ENCODE assay signal across 9 cellular contexts in the genomic region with DNA sequence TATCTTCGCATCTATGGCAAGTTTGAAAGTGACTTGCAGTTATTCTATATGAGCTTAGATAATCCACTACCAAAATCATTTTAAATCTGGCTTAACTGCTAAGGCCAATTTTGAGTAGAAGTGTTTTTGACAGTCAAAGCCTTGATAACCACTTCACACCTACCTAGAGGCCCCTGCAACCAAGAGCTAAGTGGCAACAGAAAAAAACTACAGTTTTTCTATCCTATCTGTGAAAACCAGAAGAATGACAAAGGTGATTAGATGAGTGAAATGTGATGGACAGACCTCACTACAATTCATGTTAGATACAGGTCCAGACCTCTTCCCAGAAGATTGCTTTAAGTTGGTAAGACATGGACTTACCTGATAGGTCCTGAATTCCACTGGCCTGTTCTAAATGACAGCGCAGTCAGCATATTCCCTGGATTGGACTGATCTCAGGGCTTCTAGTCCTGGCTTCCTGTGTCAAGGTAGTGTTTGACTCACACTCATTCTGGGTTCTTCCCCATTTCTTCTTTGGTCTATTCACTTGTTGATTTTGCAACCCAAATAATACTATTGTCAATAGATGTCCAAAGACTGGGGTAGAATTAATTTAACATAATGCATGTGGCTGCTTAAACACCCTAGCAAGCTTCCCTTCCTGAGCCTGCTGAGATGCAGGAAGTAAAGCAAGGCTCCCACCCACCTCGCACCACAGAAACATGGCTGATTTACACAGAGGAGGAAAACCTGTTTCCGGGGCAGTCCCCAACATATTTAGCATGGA.
A peak's percentile ranks its signal among the peaks of the same experiment; 100 is the strongest.
DNase-seq lines count a peak whose midpoint lies in the region; ATAC-seq lines count a peak whose summit lies in the region.
"Had no signal": no experiment of that assay in that cellular context is flagged by ENCODE, and none has a peak within 500 bp of the region (broad histone marks: within the 10 kb centered on the region; RNA-seq: fewer than 3 reads in every experiment).

No MANE protein-coding gene starts in this region.

- ATAC-seq in GM18520 (IDR thresholded peaks at IDR 0.05; ENCODE audit: unreplicated experiment) (peak; percentile 34), HG03196 (IDR thresholded peaks at IDR 0.05; ENCODE audit: unreplicated experiment) (peak; percentile 44), GM18519 (IDR thresholded peaks at IDR 0.05; ENCODE audit: low FRiP score, unreplicated experiment) (no peak)
- ATAC-seq: right cardiac atrium had no signal

- DNase-seq in activated T-cell treated with anti-CD3 and anti-CD28 coated beads for 48 hours (ENCODE audit: low read depth) (peak; percentile 7), COLO668 (lab: John Stamatoyannopoulos, UW; ENCODE audit: unreplicated experiment) (no peak), NCI-H524 treated with DMSO at 0.1 percent for 48 hours (lab: John Stamatoyannopoulos, UW) (no peak)
- peak; percentile 9 to 19 (median 17) for DNase-seq in stimulated activated CD4-positive, alpha-beta T cell treated with anti-CD3 and anti-CD28 coated beads, Interleukin-12 subunit alpha, Interleukin-12 subunit beta, amount 100 ng/mL, for 48 hours (ENCODE audit: low read depth in 2 of 3, low spot score in 1 of 3)
- no peak for DNase-seq in activated CD4-positive, CD25-positive, alpha-beta regulatory T cell treated with anti-CD3 and anti-CD28 coated beads, Interleukin-2, amount 50 U/mL, for 72 hours

Comparison
In these comparisons a context has a peak if more than half of its experiments do, and no peak if none do; other contexts are left out.
1. DNase-seq: peak in activated T-cell treated with anti-CD3 and anti-CD28 coated beads for 48 hours (single experiment) and stimulated activated CD4-positive, alpha-beta T cell treated with anti-CD3 and anti-CD28 coated beads, Interleukin-12 subunit alpha, Interleukin-12 subunit beta, amount 100 ng/mL, for 48 hours (3 of 3); none in activated CD4-positive, CD25-positive, alpha-beta regulatory T cell treated with anti-CD3 and anti-CD28 coated beads, Interleukin-2, amount 50 U/mL, for 72 hours (single experiment), COLO668 (single experiment) and NCI-H524 treated with DMSO at 0.1 percent for 48 hours (single experiment).